8 cellular contexts compared by ENCODE assay signal in genomic region chr2:8676915-8677645, GRCh38. TPM values are rescaled to one million over a fixed set of nuclear protein-coding genes. Genes with fewer than 3 reads are reported as not detected.
DNase-seq lines count a peak whose midpoint lies in the region; ATAC-seq and FAIRE-seq lines count a peak whose summit lies in the region.

No MANE protein-coding gene starts in this region.

- peaks cover 26% of the 10 kb centered on the region for H3K4me1 Mint-ChIP-seq in activated CD4-positive, alpha-beta memory T cell treated with anti-CD3 and anti-CD28 coated beads, Interleukin-2, amount 10 ng/mL, durations not matched to agents 7 days and 5 days
- H3K4me1 Mint-ChIP-seq in activated CD4-positive, alpha-beta memory T cell treated with anti-CD3 and anti-CD28 coated beads for 36 hours (ENCODE audit: low read depth): peaks cover 30% of the 10 kb centered on the region
- peaks cover 27% of the 10 kb centered on the region for H3K4me1 Mint-ChIP-seq in activated naive CD8-positive, alpha-beta T cell treated with anti-CD3 and anti-CD28 coated beads, Interleukin-2, amount 10 ng/mL, durations not matched to agents 7 days and 5 days

- peaks cover 10% of the 10 kb centered on the region; the same call in 1 of the 2 replicates for H3K9me3 ChIP-seq in iPS-20b (ENCODE audit: insufficient read depth, low read depth, low read length)
- H3K9me3 ChIP-seq in small intestine (ENCODE audit: control insufficient read depth, low read depth): no peaks in the 10 kb centered on the region

- H3K4me3 ChIP-seq in iPS-20b (ENCODE audit: low read length): peak overlapping the region; percentile 68
- H3K4me3 ChIP-seq in small intestine (ENCODE audit: low read depth in 1 of 2, low read length in 2 of 2): peak overlapping the region; percentile 2 to 77

- intact Hi-C loops in activated CD4-positive, alpha-beta memory T cell treated with anti-CD3 and anti-CD28 coated beads for 36 hours (cut with micrococcal nuclease): loop anchor here (10.0 kb wide), 1 partner anchor 1762 kb away; the partner anchor contains the start of gene RNF144A

- peaks cover 43% of the 10 kb centered on the region for H3K27me3 Mint-ChIP-seq in activated CD4-positive, alpha-beta memory T cell treated with anti-CD3 and anti-CD28 coated beads, Interleukin-2, amount 10 ng/mL, durations not matched to agents 7 days and 5 days
- H3K27me3 Mint-ChIP-seq in activated CD4-positive, alpha-beta memory T cell treated with anti-CD3 and anti-CD28 coated beads for 36 hours: peaks cover 41% of the 10 kb centered on the region
- peaks cover 52% of the 10 kb centered on the region for H3K27me3 Mint-ChIP-seq in activated naive CD8-positive, alpha-beta T cell treated with anti-CD3 and anti-CD28 coated beads, Interleukin-2, amount 10 ng/mL, durations not matched to agents 7 days and 5 days

- POLR2A ChIA-PET in activated CD4-positive, alpha-beta memory T cell treated with anti-CD3 and anti-CD28 coated beads, Interleukin-2, amount 10 ng/mL, durations not matched to agents 7 days and 5 days (lab: Charles Lee): interaction anchor here (1.0 to 6.7 kb wide), 6 partner anchors 45 to 951 kb away, joined by 3 to 230 read pairs (median 4); no protein-coding TSS in a partner anchor
- POLR2A ChIA-PET in activated CD4-positive, alpha-beta memory T cell treated with anti-CD3 and anti-CD28 coated beads for 36 hours (lab: Charles Lee): interaction anchor here (6.5 kb wide), 1 partner anchor 133 kb away, joined by 124 read pairs; no protein-coding TSS in a partner anchor
- POLR2A ChIA-PET in activated naive CD8-positive, alpha-beta T cell treated with anti-CD3 and anti-CD28 coated beads, Interleukin-2, amount 10 ng/mL, durations not matched to agents 7 days and 5 days (lab: Charles Lee): interaction anchor here (1.3 to 6.3 kb wide), 2 partner anchors 12 to 92 kb away, joined by 3 to 80 read pairs; no protein-coding TSS in a partner anchor

- no peak for DNase-seq in activated CD4-positive, alpha-beta memory T cell treated with anti-CD3 and anti-CD28 coated beads, Interleukin-2, amount 10 ng/mL, durations not matched to agents 7 days and 5 days
- DNase-seq in activated CD4-positive, alpha-beta memory T cell treated with anti-CD3 and anti-CD28 coated beads for 36 hours: no peak
- no peak for DNase-seq in activated naive CD8-positive, alpha-beta T cell treated with anti-CD3 and anti-CD28 coated beads, Interleukin-2, amount 10 ng/mL, durations not matched to agents 7 days and 5 days
- DNase-seq in small intestine (peak; percentile 46), 8988T (no peak)
- DNase-seq in activated CD4-positive, alpha-beta T cell treated with anti-CD3 and anti-CD28 coated beads for 4 hours: no peak

- H3K36me3 Mint-ChIP-seq in activated CD4-positive, alpha-beta memory T cell treated with anti-CD3 and anti-CD28 coated beads, Interleukin-2, amount 10 ng/mL, durations not matched to agents 7 days and 5 days (ENCODE audit: low read depth): peaks cover 28% of the 10 kb centered on the region
- peaks cover 14% of the 10 kb centered on the region for H3K36me3 Mint-ChIP-seq in activated CD4-positive, alpha-beta memory T cell treated with anti-CD3 and anti-CD28 coated beads for 36 hours
- H3K36me3 Mint-ChIP-seq in activated naive CD8-positive, alpha-beta T cell treated with anti-CD3 and anti-CD28 coated beads, Interleukin-2, amount 10 ng/mL, durations not matched to agents 7 days and 5 days: peaks cover 15% of the 10 kb centered on the region

- WGBS in small intestine, 3 donors: 4 to 22% (median 7%) methylated on average over 35 of the region's 35 CpGs

- H3K27ac ChIP-seq in iPS-20b (ENCODE audit: low read length): peak overlapping the region; percentile 70
- H3K27ac ChIP-seq in small intestine (ENCODE audit: low read depth in 1 of 2, low read length in 1 of 2): peak overlapping the region; percentile 74 to 86

- H3K4me1 ChIP-seq in iPS-20b (ENCODE audit: insufficient read depth, low read length) (peaks cover 18% of the 10 kb centered on the region; the same call in 1 of the 2 replicates), small intestine (ENCODE audit: control insufficient read depth in 2 of 2, insufficient read depth in 1 of 2, low read depth in 1 of 2, low read length in 1 of 2) (peaks cover 0 to 6% of the 10 kb centered on the region in 2 donors)

- CTCF ChIA-PET in activated CD4-positive, alpha-beta memory T cell treated with anti-CD3 and anti-CD28 coated beads, Interleukin-2, amount 10 ng/mL, durations not matched to agents 7 days and 5 days (lab: Charles Lee): no interaction called here
- CTCF ChIA-PET in activated CD4-positive, alpha-beta memory T cell treated with anti-CD3 and anti-CD28 coated beads for 36 hours (lab: Charles Lee): no interaction called here

- no peak overlapping the region for H3K27ac Mint-ChIP-seq in activated CD4-positive, alpha-beta memory T cell treated with anti-CD3 and anti-CD28 coated beads, Interleukin-2, amount 10 ng/mL, durations not matched to agents 7 days and 5 days
- no peak overlapping the region for H3K27ac Mint-ChIP-seq in activated CD4-positive, alpha-beta memory T cell treated with anti-CD3 and anti-CD28 coated beads for 36 hours
- peak overlapping the region; percentile 30 for H3K27ac Mint-ChIP-seq in activated naive CD8-positive, alpha-beta T cell treated with anti-CD3 and anti-CD28 coated beads, Interleukin-2, amount 10 ng/mL, durations not matched to agents 7 days and 5 days

- H3K36me3 ChIP-seq in iPS-20b (ENCODE audit: insufficient read depth, low read depth, low read length) (no peaks in the 10 kb centered on the region), small intestine (ENCODE audit: control insufficient read depth in 2 of 2, insufficient read depth in 2 of 2, low read length in 2 of 2) (no peaks in the 10 kb centered on the region)

- FAIRE-seq in small intestine (lab: Jason Lieb, UNC): no peak

- H3K9me3 Mint-ChIP-seq in activated CD4-positive, alpha-beta memory T cell treated with anti-CD3 and anti-CD28 coated beads, Interleukin-2, amount 10 ng/mL, durations not matched to agents 7 days and 5 days: peaks cover 20% of the 10 kb centered on the region
- H3K9me3 Mint-ChIP-seq in activated CD4-positive, alpha-beta memory T cell treated with anti-CD3 and anti-CD28 coated beads for 36 hours: peaks cover 27% of the 10 kb centered on the region
- peaks cover 18% of the 10 kb centered on the region for H3K9me3 Mint-ChIP-seq in activated naive CD8-positive, alpha-beta T cell treated with anti-CD3 and anti-CD28 coated beads, Interleukin-2, amount 10 ng/mL, durations not matched to agents 7 days and 5 days

- peak overlapping the region; percentile 87 for H3K9ac ChIP-seq in iPS-20b (ENCODE audit: low read depth, low read length)

- peaks cover 14% of the 10 kb centered on the region; the same call in 1 of the 2 replicates for H3K27me3 ChIP-seq in iPS-20b (ENCODE audit: insufficient read depth, low read length)
- no peaks in the 10 kb centered on the region for H3K27me3 ChIP-seq in small intestine (ENCODE audit: control insufficient read depth in 2 of 2, insufficient read depth in 2 of 2, low read length in 2 of 2)

- ATAC-seq in activated naive CD8-positive, alpha-beta T cell treated with anti-CD3 and anti-CD28 coated beads, Interleukin-2, amount 10 ng/mL, durations not matched to agents 7 days and 5 days (ENCODE audit: low read depth): no peak
- no peak for ATAC-seq in HG02973 (IDR thresholded peaks at IDR 0.05; ENCODE audit: unreplicated experiment)

- H3K4me3 Mint-ChIP-seq in activated CD4-positive, alpha-beta memory T cell treated with anti-CD3 and anti-CD28 coated beads, Interleukin-2, amount 10 ng/mL, durations not matched to agents 7 days and 5 days: peak overlapping the region; percentile 84
- H3K4me3 Mint-ChIP-seq in activated CD4-positive, alpha-beta memory T cell treated with anti-CD3 and anti-CD28 coated beads for 36 hours: no peak overlapping the region
- H3K4me3 Mint-ChIP-seq in activated naive CD8-positive, alpha-beta T cell treated with anti-CD3 and anti-CD28 coated beads, Interleukin-2, amount 10 ng/mL, durations not matched to agents 7 days and 5 days: peak overlapping the region; percentile 99

RNA-seq across cellular contexts. Expression of gene ID2, which starts 4.8 kb away (rescaled TPM):
- total RNA-seq in activated CD4-positive, alpha-beta memory T cell treated with anti-CD3 and anti-CD28 coated beads, Interleukin-2, amount 10 ng/mL, durations not matched to agents 7 days and 5 days: 100 to 1,000 TPM; 299 to 324 TPM
- 100 to 1,000 TPM; 182 to 193 TPM for total RNA-seq in activated CD4-positive, alpha-beta memory T cell treated with anti-CD3 and anti-CD28 coated beads for 36 hours
- 100 to 1,000 TPM; 167 to 172 TPM for total RNA-seq in activated naive CD8-positive, alpha-beta T cell treated with anti-CD3 and anti-CD28 coated beads, Interleukin-2, amount 10 ng/mL, durations not matched to agents 7 days and 5 days
- 100 to 1,000 TPM in 2 of 3 donors, 10 to 100 TPM in 1; 70.2 to 178 (median 116) TPM for polyA plus RNA-seq in small intestine
